ENCODE assay signal across 1 cellular context in genomic region chr1:198156111-198156744, GRCh38.
TF ChIP-seq lines count a peak whose summit lies in the region.

No MANE protein-coding gene starts in this region.

TF ChIP-seq in K562, 482 proteins besides CTCF, POLR2A, EP300 and RAD21 (continued from another document):
- TF ChIP-seq SP2 (IDR thresholded peaks at IDR 0.05; ENCODE audit: extremely low read depth, low read depth, low read length, poor library complexity, severe bottlenecking) (no peak), ZNF609 (CRISPR knock-in tag; IDR thresholded peaks at IDR 0.05; ENCODE audit: borderline replicate concordance) (no peak), POU5F1 (IDR thresholded peaks at IDR 0.05; ENCODE audit: borderline replicate concordance, low read depth, low read length, partially characterized antibody) (no peak), RBM25 (IDR thresholded peaks at IDR 0.05; ENCODE audit: low read depth, low read length, severe bottlenecking) (no peak), ZC3H11A (IDR thresholded peaks at IDR 0.05; ENCODE audit: low read depth, low read length) (no peak), FOSL1 (tag; conservative IDR thresholded peaks at IDR 0.05) (no peak), SMARCE1 (IDR thresholded peaks at IDR 0.05) (0 out of 2 replicates have a peak, but pooled peaks have one; percentile 49), FOXK1 (CRISPR knock-in tag; IDR thresholded peaks at IDR 0.05; ENCODE audit: borderline replicate concordance) (no peak), NR2C1 (IDR thresholded peaks at IDR 0.05) (0 out of 2 replicates have a peak, but pooled peaks have one; percentile 22), NR2C1 (tag; IDR thresholded peaks at IDR 0.05) (no peak), ASH1L (IDR thresholded peaks at IDR 0.05; ENCODE audit: borderline replicate concordance, low read depth, partially characterized antibody) (no peak), SUPT5H (IDR thresholded peaks at IDR 0.05) (no peak), ZC3H8 (IDR thresholded peaks at IDR 0.05) (0 out of 2 replicates have a peak, but pooled peaks have one; percentile 49), MIER1 (IDR thresholded peaks at IDR 0.05; ENCODE audit: low read depth) (no peak; the same call in 1 of the 2 replicates), KLF1 (tag; IDR thresholded peaks at IDR 0.05) (no peak), ZNF274 (IDR thresholded peaks at IDR 0.05; ENCODE audit: borderline replicate concordance, low read depth, low read length) (no peak), POLR2AphosphoS5 (IDR thresholded peaks at IDR 0.05; ENCODE audit: control insufficient read depth, insufficient read depth, low read depth, low read length) (no peak), SREBF2 (CRISPR knock-in tag; IDR thresholded peaks at IDR 0.05) (no peak), CTBP1 (IDR thresholded peaks at IDR 0.05; ENCODE audit: borderline replicate concordance) (no peak), ZFP1 (CRISPR knock-in tag; IDR thresholded peaks at IDR 0.05) (no peak), SMAD2 (IDR thresholded peaks at IDR 0.05; ENCODE audit: low read depth, low read length) (no peak), PRPF4 (IDR thresholded peaks at IDR 0.05; ENCODE audit: insufficient read depth, low read depth, low read length, poor library complexity, severe bottlenecking) (no peak), MECOM (CRISPR knock-in tag; IDR thresholded peaks at IDR 0.05) (no peak), MCM3 (IDR thresholded peaks at IDR 0.05) (no peak), ZNF324 (CRISPR knock-in tag; IDR thresholded peaks at IDR 0.05) (no peak), HMGN3 (IDR thresholded peaks at IDR 0.05; ENCODE audit: borderline replicate concordance, extremely low read depth, insufficient read length, low read depth, low read length) (no peak), ZNF280A (IDR thresholded peaks at IDR 0.05; ENCODE audit: low read depth, partially characterized antibody) (no peak), ATF7 (IDR thresholded peaks at IDR 0.05) (no peak), TAF7 (tag; IDR thresholded peaks at IDR 0.05) (no peak), XRCC3 (IDR thresholded peaks at IDR 0.05) (no peak), CHD1 (IDR thresholded peaks at IDR 0.05; ENCODE audit: low read length) (no peak), TCFL5 (CRISPR knock-in tag; conservative IDR thresholded peaks at IDR 0.05) (no peak), ZNF639 (CRISPR knock-in tag; conservative IDR thresholded peaks at IDR 0.05 in 1 of 2, IDR thresholded peaks at IDR 0.05 in 1 of 2) (no peak), NR2F6 (CRISPR knock-in tag; IDR thresholded peaks at IDR 0.05) (no peak), YBX1 (IDR thresholded peaks at IDR 0.05) (no peak), ZNF316 (IDR thresholded peaks at IDR 0.05) (no peak), ZNF586 (CRISPR knock-in tag; conservative IDR thresholded peaks at IDR 0.05) (no peak), HSF4 (CRISPR knock-in tag; IDR thresholded peaks at IDR 0.05; ENCODE audit: borderline replicate concordance) (no peak), PPARD (CRISPR knock-in tag; IDR thresholded peaks at IDR 0.05) (no peak), ETV1 (tag; conservative IDR thresholded peaks at IDR 0.05; ENCODE audit: low read depth) (no peak), ZNF778 (CRISPR knock-in tag; IDR thresholded peaks at IDR 0.05) (no peak), TFAM (CRISPR knock-in tag; conservative IDR thresholded peaks at IDR 0.05) (no peak), CBFA2T3 (IDR thresholded peaks at IDR 0.05) (no peak)
- TF ChIP-seq, protein P1, sequence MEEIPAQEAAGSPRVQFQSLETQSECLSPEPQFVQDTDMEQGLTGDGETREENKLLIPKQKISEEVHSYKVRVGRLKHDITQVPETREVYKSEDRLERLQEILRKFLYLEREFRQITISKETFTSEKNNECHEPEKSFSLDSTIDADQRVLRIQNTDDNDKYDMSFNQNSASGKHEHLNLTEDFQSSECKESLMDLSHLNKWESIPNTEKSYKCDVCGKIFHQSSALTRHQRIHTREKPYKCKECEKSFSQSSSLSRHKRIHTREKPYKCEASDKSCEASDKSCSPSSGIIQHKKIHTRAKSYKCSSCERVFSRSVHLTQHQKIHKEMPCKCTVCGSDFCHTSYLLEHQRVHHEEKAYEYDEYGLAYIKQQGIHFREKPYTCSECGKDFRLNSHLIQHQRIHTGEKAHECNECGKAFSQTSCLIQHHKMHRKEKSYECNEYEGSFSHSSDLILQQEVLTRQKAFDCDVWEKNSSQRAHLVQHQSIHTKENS (CRISPR knock-in tag; IDR thresholded peaks at IDR 0.05), result no peak
- TF ChIP-seq, protein P2, sequence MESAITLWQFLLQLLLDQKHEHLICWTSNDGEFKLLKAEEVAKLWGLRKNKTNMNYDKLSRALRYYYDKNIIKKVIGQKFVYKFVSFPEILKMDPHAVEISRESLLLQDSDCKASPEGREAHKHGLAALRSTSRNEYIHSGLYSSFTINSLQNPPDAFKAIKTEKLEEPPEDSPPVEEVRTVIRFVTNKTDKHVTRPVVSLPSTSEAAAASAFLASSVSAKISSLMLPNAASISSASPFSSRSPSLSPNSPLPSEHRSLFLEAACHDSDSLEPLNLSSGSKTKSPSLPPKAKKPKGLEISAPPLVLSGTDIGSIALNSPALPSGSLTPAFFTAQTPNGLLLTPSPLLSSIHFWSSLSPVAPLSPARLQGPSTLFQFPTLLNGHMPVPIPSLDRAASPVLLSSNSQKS (CRISPR knock-in tag; IDR thresholded peaks at IDR 0.05), result no peak
- TF ChIP-seq, protein P3, sequence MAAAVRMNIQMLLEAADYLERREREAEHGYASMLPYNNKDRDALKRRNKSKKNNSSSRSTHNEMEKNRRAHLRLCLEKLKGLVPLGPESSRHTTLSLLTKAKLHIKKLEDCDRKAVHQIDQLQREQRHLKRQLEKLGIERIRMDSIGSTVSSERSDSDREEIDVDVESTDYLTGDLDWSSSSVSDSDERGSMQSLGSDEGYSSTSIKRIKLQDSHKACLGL (CRISPR knock-in tag; IDR thresholded peaks at IDR 0.05; ENCODE audit: borderline replicate concordance, poor library complexity, severe bottlenecking), result no peak
- TF ChIP-seq, protein P4, sequence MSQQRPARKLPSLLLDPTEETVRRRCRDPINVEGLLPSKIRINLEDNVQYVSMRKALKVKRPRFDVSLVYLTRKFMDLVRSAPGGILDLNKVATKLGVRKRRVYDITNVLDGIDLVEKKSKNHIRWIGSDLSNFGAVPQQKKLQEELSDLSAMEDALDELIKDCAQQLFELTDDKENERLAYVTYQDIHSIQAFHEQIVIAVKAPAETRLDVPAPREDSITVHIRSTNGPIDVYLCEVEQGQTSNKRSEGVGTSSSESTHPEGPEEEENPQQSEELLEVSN (IDR thresholded peaks at IDR 0.05; ENCODE audit: borderline replicate concordance in 1 of 2, extremely low read depth in 1 of 2, insufficient read depth in 1 of 2, insufficient read length in 1 of 2, low read depth in 1 of 2, low read length in 1 of 2, poor library complexity in 1 of 2, severe bottlenecking in 1 of 2), result no peak
- TF ChIP-seq, protein P5, sequence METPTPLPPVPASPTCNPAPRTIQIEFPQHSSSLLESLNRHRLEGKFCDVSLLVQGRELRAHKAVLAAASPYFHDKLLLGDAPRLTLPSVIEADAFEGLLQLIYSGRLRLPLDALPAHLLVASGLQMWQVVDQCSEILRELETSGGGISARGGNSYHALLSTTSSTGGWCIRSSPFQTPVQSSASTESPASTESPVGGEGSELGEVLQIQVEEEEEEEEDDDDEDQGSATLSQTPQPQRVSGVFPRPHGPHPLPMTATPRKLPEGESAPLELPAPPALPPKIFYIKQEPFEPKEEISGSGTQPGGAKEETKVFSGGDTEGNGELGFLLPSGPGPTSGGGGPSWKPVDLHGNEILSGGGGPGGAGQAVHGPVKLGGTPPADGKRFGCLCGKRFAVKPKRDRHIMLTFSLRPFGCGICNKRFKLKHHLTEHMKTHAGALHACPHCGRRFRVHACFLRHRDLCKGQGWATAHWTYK (CRISPR knock-in tag; IDR thresholded peaks at IDR 0.05), result no peak
- TF ChIP-seq, protein P6, sequence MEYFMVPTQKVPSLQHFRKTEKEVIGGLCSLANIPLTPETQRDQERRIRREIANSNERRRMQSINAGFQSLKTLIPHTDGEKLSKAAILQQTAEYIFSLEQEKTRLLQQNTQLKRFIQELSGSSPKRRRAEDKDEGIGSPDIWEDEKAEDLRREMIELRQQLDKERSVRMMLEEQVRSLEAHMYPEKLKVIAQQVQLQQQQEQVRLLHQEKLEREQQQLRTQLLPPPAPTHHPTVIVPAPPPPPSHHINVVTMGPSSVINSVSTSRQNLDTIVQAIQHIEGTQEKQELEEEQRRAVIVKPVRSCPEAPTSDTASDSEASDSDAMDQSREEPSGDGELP (CRISPR knock-in tag; IDR thresholded peaks at IDR 0.05; ENCODE audit: borderline replicate concordance), result 0 out of 2 replicates have a peak, but pooled peaks have one; percentile 1
- TF ChIP-seq, protein P7, sequence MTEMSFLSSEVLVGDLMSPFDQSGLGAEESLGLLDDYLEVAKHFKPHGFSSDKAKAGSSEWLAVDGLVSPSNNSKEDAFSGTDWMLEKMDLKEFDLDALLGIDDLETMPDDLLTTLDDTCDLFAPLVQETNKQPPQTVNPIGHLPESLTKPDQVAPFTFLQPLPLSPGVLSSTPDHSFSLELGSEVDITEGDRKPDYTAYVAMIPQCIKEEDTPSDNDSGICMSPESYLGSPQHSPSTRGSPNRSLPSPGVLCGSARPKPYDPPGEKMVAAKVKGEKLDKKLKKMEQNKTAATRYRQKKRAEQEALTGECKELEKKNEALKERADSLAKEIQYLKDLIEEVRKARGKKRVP (CRISPR knock-in tag; IDR thresholded peaks at IDR 0.05), result no peak
- TF ChIP-seq, protein P8, sequence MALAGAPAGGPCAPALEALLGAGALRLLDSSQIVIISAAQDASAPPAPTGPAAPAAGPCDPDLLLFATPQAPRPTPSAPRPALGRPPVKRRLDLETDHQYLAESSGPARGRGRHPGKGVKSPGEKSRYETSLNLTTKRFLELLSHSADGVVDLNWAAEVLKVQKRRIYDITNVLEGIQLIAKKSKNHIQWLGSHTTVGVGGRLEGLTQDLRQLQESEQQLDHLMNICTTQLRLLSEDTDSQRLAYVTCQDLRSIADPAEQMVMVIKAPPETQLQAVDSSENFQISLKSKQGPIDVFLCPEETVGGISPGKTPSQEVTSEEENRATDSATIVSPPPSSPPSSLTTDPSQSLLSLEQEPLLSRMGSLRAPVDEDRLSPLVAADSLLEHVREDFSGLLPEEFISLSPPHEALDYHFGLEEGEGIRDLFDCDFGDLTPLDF (CRISPR knock-in tag; IDR thresholded peaks at IDR 0.05), result no peak
